ENCODE assay signal across 24 cellular contexts in the genomic region with DNA sequence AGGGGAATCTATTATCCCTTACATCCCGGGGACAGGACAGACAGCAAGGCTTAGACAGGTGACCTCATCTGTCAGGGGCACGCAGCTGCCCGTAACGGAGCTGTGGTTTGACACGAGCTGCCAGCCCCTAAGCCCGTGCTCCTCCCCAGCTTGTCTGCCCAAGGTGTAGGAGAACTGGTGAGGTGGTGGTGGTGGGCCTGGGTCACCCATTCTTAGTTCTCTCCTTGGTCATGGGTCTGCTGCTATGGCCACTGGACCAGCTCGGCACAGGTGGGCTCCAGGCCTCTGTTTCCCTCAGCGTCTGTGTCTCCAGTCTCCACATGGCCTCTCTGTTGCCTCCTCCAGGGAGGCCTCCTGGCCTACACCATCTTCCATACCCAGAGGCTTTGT. TPM values are rescaled to one million over a fixed set of nuclear protein-coding genes. Genes with fewer than 3 reads are reported as not detected.
"Had no signal": no experiment of that assay in that cellular context is flagged by ENCODE, and none has a peak within 500 bp of the region (broad histone marks: within the 10 kb centered on the region; RNA-seq: fewer than 3 reads in every experiment).

No MANE protein-coding gene starts in this region.

- H3K36me3 ChIP-seq: right atrium auricular region, suprapubic skin, thyroid gland, upper lobe of left lung, vagina had no signal

- H3K4me3 ChIP-seq: coronary artery, hepatocyte, mucosa of descending colon, right atrium auricular region, suprapubic skin, thyroid gland, upper lobe of left lung, vagina had no signal

- H3K9me3 ChIP-seq: mucosa of descending colon, right atrium auricular region, suprapubic skin, thyroid gland, upper lobe of left lung, vagina had no signal

- H3K79me2 ChIP-seq: hepatocyte had no signal

- H3K27me3 ChIP-seq: hepatocyte, right atrium auricular region, thyroid gland, upper lobe of left lung, vagina had no signal

- H3K4me1 ChIP-seq: foreskin keratinocyte, right atrium auricular region, suprapubic skin, thyroid gland, vagina had no signal

- DNase-seq: effector CD4-positive, alpha-beta T cell; endodermal cell; erythroblast; foreskin keratinocyte; kidney glomerular epithelial cell; mesendoderm; mucosa of descending colon; small intestine; stimulated activated CD4-positive, alpha-beta T cell treated with anti-CD3 and anti-CD28 coated beads, Interleukin-2, amount 100 ng/mL, for 48 hours; stimulated activated CD8-positive, alpha-beta memory T cell treated with anti-CD3 and anti-CD28 coated beads, Interleukin-4, amount 100 ng/mL, for 48 hours; stimulated activated naive CD8-positive, alpha-beta T cell treated with anti-CD3 and anti-CD28 coated beads, Interleukin-15, Interleukin-2, amounts not matched to agents 100 U/mL and 50 U/mL, for 24 hours; thyroid gland had no signal

- H3K9me3 Mint-ChIP-seq: endodermal cell; naive thymus-derived CD8-positive, alpha-beta T cell; stimulated activated effector memory CD8-positive, alpha-beta T cell treated with anti-CD3 and anti-CD28 coated beads, Interleukin-12 subunit alpha, Interleukin-12 subunit beta, amount 100 ng/mL, for 72 hours had no signal

- H3K4me2 ChIP-seq: hepatocyte had no signal

- FAIRE-seq: endothelial cell of umbilical vein, small intestine had no signal

- H3K4me3 Mint-ChIP-seq: endodermal cell; stimulated activated effector memory CD8-positive, alpha-beta T cell treated with anti-CD3 and anti-CD28 coated beads, Interleukin-12 subunit alpha, Interleukin-12 subunit beta, amount 100 ng/mL, for 72 hours had no signal

- H3K27ac ChIP-seq: coronary artery, foreskin keratinocyte, hepatocyte, right atrium auricular region, suprapubic skin, thyroid gland, upper lobe of left lung, vagina had no signal

- H3K27me3 Mint-ChIP-seq: naive thymus-derived CD8-positive, alpha-beta T cell had no signal

- ATAC-seq: foreskin keratinocyte; mucosa of descending colon; naive thymus-derived CD8-positive, alpha-beta T cell; stimulated activated effector memory CD8-positive, alpha-beta T cell treated with anti-CD3 and anti-CD28 coated beads, Interleukin-12 subunit alpha, Interleukin-12 subunit beta, amount 100 ng/mL, for 72 hours; stimulated activated naive CD8-positive, alpha-beta T cell treated with anti-CD3 and anti-CD28 coated beads, Interleukin-15, Interleukin-2, amounts not matched to agents 100 U/mL and 50 U/mL, for 24 hours had no signal

- H3K27ac Mint-ChIP-seq: endodermal cell had no signal

- H2AFZ ChIP-seq: hepatocyte had no signal

- H3K4me1 Mint-ChIP-seq: endodermal cell had no signal

RNA-seq across cellular contexts. Expression of a gene that starts 5.4 kb away (rescaled TPM):
- total RNA-seq: foreskin keratinocyte, lung microvascular endothelial cell, osteocyte had no signal
- polyA plus RNA-seq: endothelial cell of umbilical vein, foreskin keratinocyte, neural cell had no signal
